In genomic region chr10:45460235-45460878, GRCh38 we compare ENCODE assay signal across 11 cellular contexts.
DNase-seq lines count a peak whose midpoint lies in the region; ATAC-seq and TF ChIP-seq lines count a peak whose summit lies in the region.
"Had no signal": no experiment of that assay in that cellular context is flagged by ENCODE, and none has a peak within 500 bp of the region (broad histone marks: within the 10 kb centered on the region; RNA-seq: fewer than 3 reads in every experiment).

No MANE protein-coding gene starts in this region.

- intact Hi-C loops in psoas muscle (cut with DNase I) = loop anchor here in 1 of 2 donors (10.0 kb wide), 1 partner anchor 264 kb away; the partner anchor contains the start of gene WASHC2C

- no peaks in the 10 kb centered on the region for H3K79me2 ChIP-seq in mesendoderm (ENCODE audit: control insufficient read depth, insufficient read depth, low read length)

- DNase-seq in endodermal cell = no peak
- DNase-seq in mesendoderm = no peak
- no peak for DNase-seq in psoas muscle
- DNase-seq in endothelial cell (ENCODE audit: low spot score) = no peak
- DNase-seq: central memory CD4-positive, alpha-beta T cell had no signal

- no peak overlapping the region for H3K4me3 ChIP-seq in endodermal cell (ENCODE audit: low read length)
- H3K4me3 ChIP-seq in mesendoderm (ENCODE audit: low read length) = no peak overlapping the region
- no peak overlapping the region for H3K4me3 ChIP-seq in psoas muscle
- H3K4me3 ChIP-seq: neural progenitor cell, PC-9 had no signal

- H3K4me3 Mint-ChIP-seq in endodermal cell (no peak overlapping the region), endothelial cell (ENCODE audit: unreplicated experiment) (no peak overlapping the region)
- H3K4me3 Mint-ChIP-seq: neural progenitor cell had no signal

- H3K9me3 Mint-ChIP-seq in endodermal cell = no peaks in the 10 kb centered on the region
- H3K9me3 Mint-ChIP-seq in endothelial cell (ENCODE audit: unreplicated experiment) = no peaks in the 10 kb centered on the region
- H3K9me3 Mint-ChIP-seq: neural progenitor cell had no signal

- H3K23ac ChIP-seq in mesendoderm (ENCODE audit: low read length) = no peak overlapping the region

- no peaks in the 10 kb centered on the region for H3K9me3 ChIP-seq in endodermal cell (ENCODE audit: control insufficient read depth, low read length)
- no peaks in the 10 kb centered on the region for H3K9me3 ChIP-seq in psoas muscle

- H3K18ac ChIP-seq in mesendoderm (ENCODE audit: low read length) = no peak overlapping the region

- no peak overlapping the region for H3K4me2 ChIP-seq in mesendoderm (ENCODE audit: low read length)
- H3K4me2 ChIP-seq: neural progenitor cell, PC-9 had no signal

- H2BK120ac ChIP-seq in mesendoderm (ENCODE audit: low read depth, low read length) = no peak overlapping the region

- 87 to 100% methylated on average over 3 to 6 of the region's 6 CpGs for WGBS in endodermal cell (ENCODE audit: insufficient coverage in 1 of 2, insufficient read length in 1 of 2), 2 experiments
- no CpG with 5 or more reads among the region's 6 CpGs for WGBS in mesendoderm (ENCODE audit: extremely low coverage, insufficient coverage, low lambda C conversion rate)
- WGBS in psoas muscle, 3 donors = 90 to 95% (median 90%) methylated on average over 6 of the region's 6 CpGs

- no peak overlapping the region for H4K8ac ChIP-seq in mesendoderm (ENCODE audit: low read depth, low read length)

- H2AK5ac ChIP-seq in mesendoderm (ENCODE audit: low read length) = no peak overlapping the region

- H3K36me3 ChIP-seq in endodermal cell (ENCODE audit: control insufficient read depth, insufficient read depth, low read length) = no peaks in the 10 kb centered on the region
- H3K36me3 ChIP-seq in mesendoderm (ENCODE audit: control insufficient read depth, insufficient read depth, low read length) = no peaks in the 10 kb centered on the region
- peaks cover 0 to 59% of the 10 kb centered on the region in 2 donors for H3K36me3 ChIP-seq in psoas muscle (ENCODE audit: insufficient read depth in 1 of 2, low read depth in 1 of 2)
- H3K36me3 ChIP-seq: neural progenitor cell had no signal

- H3K4ac ChIP-seq in mesendoderm (ENCODE audit: low read depth, low read length) = no peak overlapping the region

- H3K27ac Mint-ChIP-seq in endodermal cell (peak overlapping the region; percentile 42), endothelial cell (ENCODE audit: unreplicated experiment) (no peak overlapping the region)
- H3K27ac Mint-ChIP-seq: neural progenitor cell had no signal

- TF ChIP-seq CTCF in endodermal cell (conservative IDR thresholded peaks at IDR 0.05) (no peak), psoas muscle (IDR thresholded peaks at IDR 0.05) (no peak), endothelial cell (IDR thresholded peaks at IDR 0.05; ENCODE audit: unreplicated experiment) (no peak)

- peaks cover 5% of the 10 kb centered on the region for H3K4me1 Mint-ChIP-seq in endodermal cell
- H3K4me1 Mint-ChIP-seq in endothelial cell (ENCODE audit: unreplicated experiment) = peaks cover 6% of the 10 kb centered on the region

- no peak overlapping the region for H3K56ac ChIP-seq in mesendoderm (ENCODE audit: low read length)

- H3K4me1 ChIP-seq in endodermal cell (ENCODE audit: control insufficient read depth, insufficient read depth, low read length) = no peaks in the 10 kb centered on the region
- no peaks in the 10 kb centered on the region for H3K4me1 ChIP-seq in mesendoderm (ENCODE audit: control insufficient read depth, low read depth, low read length)
- H3K4me1 ChIP-seq in psoas muscle = no peaks in the 10 kb centered on the region
- H3K4me1 ChIP-seq: neural progenitor cell had no signal

- no peak overlapping the region for H4K5ac ChIP-seq in mesendoderm (ENCODE audit: low read length)

- no peaks in the 10 kb centered on the region for H3K27me3 ChIP-seq in endodermal cell (ENCODE audit: control insufficient read depth, insufficient read depth, low read length, poor library complexity, severe bottlenecking)
- no peaks in the 10 kb centered on the region for H3K27me3 ChIP-seq in mesendoderm (ENCODE audit: insufficient read depth, low read length, poor library complexity)
- H3K27me3 ChIP-seq in psoas muscle (ENCODE audit: insufficient read depth in 3 of 3, low read length in 2 of 3) = no peaks in the 10 kb centered on the region
- H3K27me3 ChIP-seq: neural progenitor cell had no signal

- peak; percentile 28 for ATAC-seq in GM18858 (IDR thresholded peaks at IDR 0.05; ENCODE audit: unreplicated experiment)
- peak; percentile 54 for ATAC-seq in GM21528 (IDR thresholded peaks at IDR 0.05; ENCODE audit: low FRiP score, unreplicated experiment)
- peak; percentile 35 for ATAC-seq in HG03280 (IDR thresholded peaks at IDR 0.05; ENCODE audit: unreplicated experiment)
- no peak for ATAC-seq in SK-N-SH treated with all-trans-retinoic acid at 6 μM for 48 hours
- no peak for ATAC-seq in psoas muscle

- H3K9ac ChIP-seq in endodermal cell (ENCODE audit: extremely low read depth, low read length, poor library complexity, severe bottlenecking) (no peak overlapping the region), mesendoderm (ENCODE audit: low read length) (no peak overlapping the region)
- H3K9ac ChIP-seq: neural progenitor cell had no signal

- H3K36me3 Mint-ChIP-seq in endodermal cell (ENCODE audit: low read depth) (peaks cover 30% of the 10 kb centered on the region), endothelial cell (ENCODE audit: low read depth, unreplicated experiment) (peaks cover 36% of the 10 kb centered on the region)

- H3K79me1 ChIP-seq in mesendoderm (ENCODE audit: low read length) = no peaks in the 10 kb centered on the region

- H3K27ac ChIP-seq in endodermal cell (ENCODE audit: low read depth, low read length) = no peak overlapping the region
- no peak overlapping the region for H3K27ac ChIP-seq in mesendoderm (ENCODE audit: low read depth, low read length)
- H3K27ac ChIP-seq in psoas muscle = no peak overlapping the region
- H3K27ac ChIP-seq: neural progenitor cell, PC-9 had no signal

- H3K27me3 Mint-ChIP-seq in endodermal cell (ENCODE audit: insufficient read depth) = no peaks in the 10 kb centered on the region
- peaks cover 2% of the 10 kb centered on the region for H3K27me3 Mint-ChIP-seq in endothelial cell (ENCODE audit: unreplicated experiment)

- no peak overlapping the region for H2BK15ac ChIP-seq in mesendoderm (replicated peaks; ENCODE audit: low read depth)

- no peak overlapping the region for H2BK5ac ChIP-seq in mesendoderm (ENCODE audit: low read length)

TF ChIP-seq in SK-N-SH treated with all-trans-retinoic acid at 6 μM for 48 hours, 23 proteins besides CTCF, POLR2A, EP300 and RAD21:
- TF ChIP-seq BACH2 (CRISPR knock-in tag; IDR thresholded peaks at IDR 0.05; ENCODE audit: borderline replicate concordance) (no peak), RARB (CRISPR knock-in tag; IDR thresholded peaks at IDR 0.05) (no peak), ESRRG (CRISPR knock-in tag; IDR thresholded peaks at IDR 0.05) (no peak), OSR1 (CRISPR knock-in tag; IDR thresholded peaks at IDR 0.05) (no peak), TOX (CRISPR knock-in tag; IDR thresholded peaks at IDR 0.05; ENCODE audit: borderline replicate concordance) (no peak), ZNF565 (CRISPR knock-in tag; conservative IDR thresholded peaks at IDR 0.05; ENCODE audit: low read depth) (no peak), ISL1 (CRISPR knock-in tag; IDR thresholded peaks at IDR 0.05) (no peak), CSRNP3 (CRISPR knock-in tag; IDR thresholded peaks at IDR 0.05) (no peak), GLIS3 (CRISPR knock-in tag; IDR thresholded peaks at IDR 0.05) (no peak)
TF ChIP-seq in SK-N-SH treated with all-trans-retinoic acid at 6 μM for 48 hours: peak in this region for 0.

Comparison
In these comparisons a context has a peak if more than half of its experiments do, and no peak if none do; other contexts are left out.
1. ATAC-seq: peak in GM18858 (single experiment), GM21528 (single experiment) and HG03280 (single experiment); none in SK-N-SH treated with all-trans-retinoic acid at 6 μM for 48 hours (single experiment) and psoas muscle (0 of 4).